In the genomic region with DNA sequence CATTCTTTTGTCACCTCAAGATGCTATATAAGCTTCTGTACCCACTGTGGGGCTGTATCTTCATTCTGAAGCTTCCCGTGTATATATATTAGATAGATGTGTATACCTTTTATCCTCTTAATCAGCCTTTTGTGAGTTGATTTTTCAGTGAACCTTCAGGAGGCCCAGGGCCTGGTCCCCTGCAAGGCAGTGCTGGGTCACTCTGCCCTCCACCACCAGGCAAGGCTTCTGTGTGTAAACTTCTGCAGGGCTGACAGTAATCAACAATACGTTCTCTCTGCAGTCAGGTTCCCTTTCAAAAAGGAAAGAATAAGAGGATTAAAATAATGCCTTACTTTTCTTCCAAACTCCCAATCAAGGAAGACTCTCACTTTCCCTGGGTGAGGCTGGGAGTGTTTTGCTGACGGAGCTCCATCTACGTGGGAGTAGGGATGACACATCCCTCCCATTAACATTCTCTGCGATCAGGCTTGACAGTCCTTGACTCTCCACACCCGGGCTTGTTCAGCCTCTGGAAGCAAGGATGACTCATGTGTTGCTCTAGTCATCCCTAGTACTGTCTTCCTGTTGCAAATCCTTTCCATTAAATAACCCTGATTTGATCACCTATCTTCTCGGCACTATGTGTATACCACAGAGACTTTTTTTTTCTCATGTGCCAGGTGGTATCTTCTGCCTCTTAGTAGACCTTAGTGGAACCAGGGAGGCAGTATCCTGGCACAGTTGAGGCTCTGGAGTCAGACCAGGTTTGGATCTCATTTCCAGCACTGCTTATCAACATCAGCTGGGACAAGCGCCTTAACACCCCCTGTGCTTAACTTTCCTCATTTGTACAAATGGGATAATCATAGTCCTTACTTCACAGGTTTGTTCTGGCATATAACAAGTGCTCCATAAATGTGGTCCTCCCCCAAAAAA, we compare ENCODE assay signal across 11 cellular contexts.
DNase-seq lines count a peak whose midpoint lies in the region; ATAC-seq and TF ChIP-seq lines count a peak whose summit lies in the region.
"Had no signal": no experiment of that assay in that cellular context is flagged by ENCODE, and none has a peak within 500 bp of the region (broad histone marks: within the 10 kb centered on the region; RNA-seq: fewer than 3 reads in every experiment).

No MANE protein-coding gene starts in this region.

- POLR2A ChIA-PET in CD8-positive, alpha-beta T cell (lab: Charles Lee), result no interaction called here

- DNase-seq in GM03348 (ENCODE audit: low spot score) (peak; percentile 85), NT2/D1 (ENCODE audit: low read depth, low spot score) (peak; percentile 52), esophagus squamous epithelium (lab: John Stamatoyannopoulos, UW) (no peak), posterior cingulate gyrus (peak in 8 of 10 donors; percentile 25 to 90 (median 50)), hippocampal formation (lab: John Stamatoyannopoulos, UW) (no peak), OCI-M2 (lab: John Stamatoyannopoulos, UW; ENCODE audit: unreplicated experiment) (no peak)
- no peak for DNase-seq in CD8-positive, alpha-beta T cell
- DNase-seq: T-helper 9 cell, tibial artery had no signal

- H3K9me3 ChIP-seq in NT2/D1 (ENCODE audit: insufficient read depth, low read length), result no peaks in the 10 kb centered on the region
- no peaks in the 10 kb centered on the region for H3K9me3 ChIP-seq in esophagus squamous epithelium
- H3K9me3 ChIP-seq in CD8-positive, alpha-beta T cell (ENCODE audit: low read length), result no peaks in the 10 kb centered on the region
- H3K9me3 ChIP-seq: psoas muscle, tibial artery had no signal

- H3K4me3 ChIP-seq in NT2/D1 (ENCODE audit: insufficient read length, low read depth) (no peak overlapping the region), esophagus squamous epithelium (peak overlapping the region in 1 of 4 donors; percentile 7)
- H3K4me3 ChIP-seq in CD8-positive, alpha-beta T cell (ENCODE audit: low read depth, low read length), result no peak overlapping the region
- H3K4me3 ChIP-seq: psoas muscle, tibial artery had no signal

- H3K27ac Mint-ChIP-seq in CD8-positive, alpha-beta T cell, result no peak overlapping the region

- H3K36me3 Mint-ChIP-seq in CD8-positive, alpha-beta T cell, result no peaks in the 10 kb centered on the region

- CTCF ChIA-PET in CD8-positive, alpha-beta T cell (lab: Charles Lee), result no interaction called here

- peaks cover 4% of the 10 kb centered on the region for H3K27me3 Mint-ChIP-seq in CD8-positive, alpha-beta T cell (ENCODE audit: low read depth)

- H3K36me3 ChIP-seq in NT2/D1 (ENCODE audit: insufficient read depth, insufficient read length, low read length) (no peaks in the 10 kb centered on the region), esophagus squamous epithelium (no peaks in the 10 kb centered on the region)
- no peaks in the 10 kb centered on the region for H3K36me3 ChIP-seq in CD8-positive, alpha-beta T cell (ENCODE audit: insufficient read depth, low read length)
- H3K36me3 ChIP-seq: tibial artery had no signal

- no peaks in the 10 kb centered on the region for H3K9me3 Mint-ChIP-seq in CD8-positive, alpha-beta T cell

- H3K4me1 Mint-ChIP-seq in CD8-positive, alpha-beta T cell (ENCODE audit: low read depth), result no peaks in the 10 kb centered on the region

- no peaks in the 10 kb centered on the region for H3K4me1 ChIP-seq in NT2/D1 (ENCODE audit: insufficient read depth, insufficient read length)
- H3K4me1 ChIP-seq in esophagus squamous epithelium, result peaks cover 0 to 24% (median 3%) of the 10 kb centered on the region in 3 donors
- no peaks in the 10 kb centered on the region for H3K4me1 ChIP-seq in CD8-positive, alpha-beta T cell (ENCODE audit: insufficient read depth, low read length)
- H3K4me1 ChIP-seq: psoas muscle, tibial artery had no signal

- intact Hi-C loops in esophagus squamous epithelium (cut with DNase I) (no loop called here), posterior cingulate gyrus (cut with DNase I) (no loop called here)
- intact Hi-C loops in CD8-positive, alpha-beta T cell (cut with DNase I, micrococcal nuclease), result no loop called here

- H3K27me3 ChIP-seq in NT2/D1 (ENCODE audit: insufficient read depth, insufficient read length), result no peaks in the 10 kb centered on the region
- no peaks in the 10 kb centered on the region for H3K27me3 ChIP-seq in esophagus squamous epithelium
- H3K27me3 ChIP-seq in CD8-positive, alpha-beta T cell (ENCODE audit: insufficient read depth, low read length), result no peaks in the 10 kb centered on the region
- H3K27me3 ChIP-seq: tibial artery had no signal

- ATAC-seq in GM19452 (IDR thresholded peaks at IDR 0.05; ENCODE audit: unreplicated experiment), result no peak
- ATAC-seq in CD8-positive, alpha-beta T cell, result no peak

- H3K27ac ChIP-seq in esophagus squamous epithelium, result peak overlapping the region in 3 of 4 donors; percentile 2 to 70 (median 67)
- no peak overlapping the region for H3K27ac ChIP-seq in CD8-positive, alpha-beta T cell (ENCODE audit: low read depth, low read length)
- H3K27ac ChIP-seq: psoas muscle, tibial artery had no signal

- no peak overlapping the region for H3K9ac ChIP-seq in NT2/D1 (ENCODE audit: insufficient read length, low read depth)

- H3K4me3 Mint-ChIP-seq in CD8-positive, alpha-beta T cell, result no peak overlapping the region

- no peak for TF ChIP-seq POLR2A in esophagus squamous epithelium (IDR thresholded peaks at IDR 0.05)

- 15 to 30% methylated on average over 8 of the region's 8 CpGs for WGBS in esophagus squamous epithelium, 2 donors

- no peak for TF ChIP-seq CTCF in esophagus squamous epithelium (IDR thresholded peaks at IDR 0.05)
- no peak for TF ChIP-seq CTCF in CD8-positive, alpha-beta T cell (IDR thresholded peaks at IDR 0.05)

Comparison
In these comparisons a context has a peak if more than half of its experiments do, and no peak if none do; other contexts are left out.
1. DNase-seq: peak in GM03348 (single experiment), NT2/D1 (single experiment) and posterior cingulate gyrus (8 of 10); none in esophagus squamous epithelium (single experiment), CD8-positive, alpha-beta T cell (0 of 7), hippocampal formation (0 of 2) and OCI-M2 (single experiment).